8 cellular contexts compared by ENCODE assay signal in genomic region chr12:40224439-40225291, GRCh38. TPM values are rescaled to one million over a fixed set of nuclear protein-coding genes. Genes with fewer than 3 reads are reported as not detected.
DNase-seq lines count a peak whose midpoint lies in the region; ATAC-seq and TF ChIP-seq lines count a peak whose summit lies in the region.

Gene LRRK2, plus strand, starts transcription at chr12:40224997. Its CDS starts 135 bp downstream, at chr12:40225132.

- no peaks in the 10 kb centered on the region for H3K9me3 ChIP-seq in ES-I3 (ENCODE audit: control insufficient read depth, insufficient read depth, low read length)

- in situ Hi-C loops in KBM-7 (cut with MboI; ENCODE audit: low pct_unique_long_range_greater_than_20kb, low sequenced_read_pairs) = no loop called here

- ATAC-seq in GM21619 (IDR thresholded peaks at IDR 0.05; ENCODE audit: unreplicated experiment) (peak; percentile 54), left lobe of liver (peak; percentile 88)

- DNase-seq in KBM-7 = peak; percentile 87
- peak; percentile 32 for DNase-seq in activated CD4-positive, CD25-positive, alpha-beta regulatory T cell treated with anti-CD3 and anti-CD28 coated beads, Interleukin-2, amount 50 U/mL, for 72 hours
- DNase-seq in choroid plexus epithelial cell (ENCODE audit: low read depth) = peak; percentile 60
- DNase-seq in left lobe of liver (ENCODE audit: low spot score) = peak; percentile 86
- peak; percentile 10 for DNase-seq in stimulated activated CD4-positive, alpha-beta T cell treated with anti-CD3 and anti-CD28 coated beads, Interleukin-4, amount 100 ng/mL, for 24 hours
- no peak for DNase-seq in NCI-H510A (lab: John Stamatoyannopoulos, UW)

- no peaks in the 10 kb centered on the region for H3K4me1 ChIP-seq in ES-I3 (ENCODE audit: insufficient read depth, low read length)

- H3K9ac ChIP-seq in ES-I3 (ENCODE audit: low read depth, low read length) = peak within 1 kb of the TSS; percentile 74

- no peaks in the 10 kb centered on the region for H3K36me3 ChIP-seq in ES-I3 (ENCODE audit: insufficient read depth, low read length)

- TF ChIP-seq CTCF in choroid plexus epithelial cell (conservative IDR thresholded peaks at IDR 0.05; ENCODE audit: low read depth, low read length) = no peak

- peak within 1 kb of the TSS; percentile 66 for H3K4me3 ChIP-seq in choroid plexus epithelial cell (ENCODE audit: low read depth, low read length)

RNA-seq across cellular contexts. Expression of gene LRRK2, which starts in this region (rescaled TPM):
- 7.0 TPM for total RNA-seq in left lobe of liver
